Comparison of ENCODE assay signal across 10 cellular contexts in genomic region chr6:106972500-106972899, GRCh38. TPM values are rescaled to one million over a fixed set of nuclear protein-coding genes. Genes with fewer than 3 reads are reported as not detected.
A peak's percentile ranks its signal among the peaks of the same experiment; 100 is the strongest.
DNase-seq lines count a peak whose midpoint lies in the region; ATAC-seq and TF ChIP-seq lines count a peak whose summit lies in the region.
"Had no signal": no experiment of that assay in that cellular context is flagged by ENCODE, and none has a peak within 500 bp of the region (broad histone marks: within the 10 kb centered on the region; RNA-seq: fewer than 3 reads in every experiment).

No MANE protein-coding gene starts in this region.

- ATAC-seq in stimulated activated memory B cell treated with anti-CD40 and anti-IgM and Interleukin-4, amounts not matched to agents 10 μg/mL and 1 μg/mL and 100 μg/mL, for 72 hours: no peak
- no peak for ATAC-seq in HG02884 (IDR thresholded peaks at IDR 0.05; ENCODE audit: unreplicated experiment)

- no peaks in the 10 kb centered on the region for H3K36me3 Mint-ChIP-seq in T-helper 2 cell treated with Interferon-gamma antibody and Interleukin-4, amounts not matched to agents 5 μg/mL and 100 μg/mL, for 36 hours (ENCODE audit: low read depth)
- H3K36me3 Mint-ChIP-seq in stimulated activated memory B cell treated with anti-CD40 and anti-IgM and Interleukin-4, amounts not matched to agents 10 μg/mL and 1 μg/mL and 100 μg/mL, for 72 hours: peaks cover 23% of the 10 kb centered on the region

- CTCF ChIA-PET in OCI-LY7 (lab: Charles Lee; ENCODE audit: unreplicated experiment): no interaction called here

- H4K20me1 ChIP-seq in OCI-LY7 (ENCODE audit: insufficient read depth, low read length): peaks cover 20% of the 10 kb centered on the region

- H3K79me2 ChIP-seq in OCI-LY7 (ENCODE audit: insufficient read depth, low read depth, low read length): peaks cover 43% of the 10 kb centered on the region

- peaks cover 60% of the 10 kb centered on the region for H3K27me3 Mint-ChIP-seq in T-helper 2 cell treated with Interferon-gamma antibody and Interleukin-4, amounts not matched to agents 5 μg/mL and 100 μg/mL, for 36 hours (ENCODE audit: low read depth)
- no peaks in the 10 kb centered on the region for H3K27me3 Mint-ChIP-seq in stimulated activated memory B cell treated with anti-CD40 and anti-IgM and Interleukin-4, amounts not matched to agents 10 μg/mL and 1 μg/mL and 100 μg/mL, for 72 hours

- H3K36me3 ChIP-seq in OCI-LY7 (ENCODE audit: insufficient read depth, low read length) (peaks cover 60% of the 10 kb centered on the region), iPS-18a (ENCODE audit: control insufficient read depth, low read depth, low read length) (peaks cover 31% of the 10 kb centered on the region)

- H3K9me3 Mint-ChIP-seq in T-helper 2 cell treated with Interferon-gamma antibody and Interleukin-4, amounts not matched to agents 5 μg/mL and 100 μg/mL, for 36 hours: no peaks in the 10 kb centered on the region
- peaks cover 3% of the 10 kb centered on the region for H3K9me3 Mint-ChIP-seq in stimulated activated memory B cell treated with anti-CD40 and anti-IgM and Interleukin-4, amounts not matched to agents 10 μg/mL and 1 μg/mL and 100 μg/mL, for 72 hours

- TF ChIP-seq CTCF in OCI-LY7 (conservative IDR thresholded peaks at IDR 0.05; ENCODE audit: low read length): no peak

- H3K27ac ChIP-seq in OCI-LY7 (ENCODE audit: low read depth, low read length, poor library complexity, severe bottlenecking) (peak overlapping the region; percentile 74), iPS-18a (ENCODE audit: low read length) (peak overlapping the region; percentile 98)

- H3K27me3 ChIP-seq in iPS-18a (ENCODE audit: control insufficient read depth, insufficient read depth, low read length): no peaks in the 10 kb centered on the region

- H3K4me1 ChIP-seq in OCI-LY7 (ENCODE audit: insufficient read depth, low read length, poor library complexity, severe bottlenecking): peaks cover 30% of the 10 kb centered on the region
- H3K4me1 ChIP-seq in iPS-18a (ENCODE audit: control insufficient read depth, low read depth, low read length): peaks cover 7% of the 10 kb centered on the region

- H2AFZ ChIP-seq in OCI-LY7 (ENCODE audit: low read length): no peak overlapping the region

- peak overlapping the region; percentile 85 for H3K4me2 ChIP-seq in OCI-LY7 (ENCODE audit: low read length)

- H3K9ac ChIP-seq in iPS-18a (ENCODE audit: low read length): peak overlapping the region; percentile 100

- BruUV-seq in OCI-LY7 (replicated peaks; lab: Mats Ljungman, UMichigan): no TSS peak

- peaks cover 7% of the 10 kb centered on the region for H3K4me1 Mint-ChIP-seq in T-helper 2 cell treated with Interferon-gamma antibody and Interleukin-4, amounts not matched to agents 5 μg/mL and 100 μg/mL, for 36 hours (ENCODE audit: low read depth)
- H3K4me1 Mint-ChIP-seq in stimulated activated memory B cell treated with anti-CD40 and anti-IgM and Interleukin-4, amounts not matched to agents 10 μg/mL and 1 μg/mL and 100 μg/mL, for 72 hours: peaks cover 25% of the 10 kb centered on the region

- POLR2A ChIA-PET in OCI-LY7 (lab: Charles Lee): interaction anchor here (0.8 to 1.7 kb wide), 7 partner anchors 34 to 460 kb away, joined by 3 to 5 read pairs (median 3); no protein-coding TSS in a partner anchor

- peak overlapping the region; percentile 33 for H3K4me3 Mint-ChIP-seq in T-helper 2 cell treated with Interferon-gamma antibody and Interleukin-4, amounts not matched to agents 5 μg/mL and 100 μg/mL, for 36 hours
- peak overlapping the region; percentile 89 for H3K4me3 Mint-ChIP-seq in stimulated activated memory B cell treated with anti-CD40 and anti-IgM and Interleukin-4, amounts not matched to agents 10 μg/mL and 1 μg/mL and 100 μg/mL, for 72 hours

- H3K4me3 ChIP-seq in OCI-LY7 (ENCODE audit: low read depth, low read length, poor library complexity, severe bottlenecking) (peak overlapping the region; percentile 84), iPS-18a (ENCODE audit: low read length) (peak overlapping the region; percentile 77)

- no peaks in the 10 kb centered on the region for H3K9me2 ChIP-seq in OCI-LY7 (ENCODE audit: insufficient read depth, low read length)

- H3K9me3 ChIP-seq in OCI-LY7 (ENCODE audit: low read length): no peaks in the 10 kb centered on the region
- H3K9me3 ChIP-seq in iPS-18a (ENCODE audit: control insufficient read depth, low read depth, low read length): no peaks in the 10 kb centered on the region

- no peak overlapping the region for H3K27ac Mint-ChIP-seq in T-helper 2 cell treated with Interferon-gamma antibody and Interleukin-4, amounts not matched to agents 5 μg/mL and 100 μg/mL, for 36 hours
- peak overlapping the region; percentile 88 for H3K27ac Mint-ChIP-seq in stimulated activated memory B cell treated with anti-CD40 and anti-IgM and Interleukin-4, amounts not matched to agents 10 μg/mL and 1 μg/mL and 100 μg/mL, for 72 hours

- DNase-seq in T-helper 2 cell treated with Interferon-gamma antibody and Interleukin-4, amounts not matched to agents 5 μg/mL and 100 μg/mL, for 36 hours (ENCODE audit: low spot score): no peak
- DNase-seq in T-helper 2 cell (no peak), OCI-LY7 (ENCODE audit: low spot score) (peak; percentile 35), Kasumi-1 (lab: John Stamatoyannopoulos, UW) (no peak), HUDEP-2 (lab: John Stamatoyannopoulos, UW; ENCODE audit: unreplicated experiment in 76 of 76) (no peak)
- DNase-seq: C1 segment of cervical spinal cord; effector CD4-positive, alpha-beta T cell had no signal

- intact Hi-C loops in OCI-LY7 (cut with micrococcal nuclease; ENCODE audit: unreplicated experiment): loop anchor here (2.0 kb wide), 1 partner anchor 462 kb away; no protein-coding TSS in a partner anchor

RNA-seq across cellular contexts. Expression of gene CD24, which starts 2.0 kb away (rescaled TPM):
- 320 and 382 TPM in 2 replicates for total RNA-seq in OCI-LY7 (2014; rRNA removed; shearing (Covaris generic))
- total RNA-seq in OCI-LY7 (2022): 198 and 224 TPM in 2 replicates

RNA-seq across cellular contexts. Expression of gene MTRES1, which starts 55.5 kb away (rescaled TPM):
- total RNA-seq in OCI-LY7 (2014; rRNA removed; shearing (Covaris generic)): 22.3 and 27.3 TPM in 2 replicates
- total RNA-seq in OCI-LY7 (2022): 21.6 and 23.0 TPM in 2 replicates
